9 cellular contexts compared by ENCODE assay signal in the genomic region with DNA sequence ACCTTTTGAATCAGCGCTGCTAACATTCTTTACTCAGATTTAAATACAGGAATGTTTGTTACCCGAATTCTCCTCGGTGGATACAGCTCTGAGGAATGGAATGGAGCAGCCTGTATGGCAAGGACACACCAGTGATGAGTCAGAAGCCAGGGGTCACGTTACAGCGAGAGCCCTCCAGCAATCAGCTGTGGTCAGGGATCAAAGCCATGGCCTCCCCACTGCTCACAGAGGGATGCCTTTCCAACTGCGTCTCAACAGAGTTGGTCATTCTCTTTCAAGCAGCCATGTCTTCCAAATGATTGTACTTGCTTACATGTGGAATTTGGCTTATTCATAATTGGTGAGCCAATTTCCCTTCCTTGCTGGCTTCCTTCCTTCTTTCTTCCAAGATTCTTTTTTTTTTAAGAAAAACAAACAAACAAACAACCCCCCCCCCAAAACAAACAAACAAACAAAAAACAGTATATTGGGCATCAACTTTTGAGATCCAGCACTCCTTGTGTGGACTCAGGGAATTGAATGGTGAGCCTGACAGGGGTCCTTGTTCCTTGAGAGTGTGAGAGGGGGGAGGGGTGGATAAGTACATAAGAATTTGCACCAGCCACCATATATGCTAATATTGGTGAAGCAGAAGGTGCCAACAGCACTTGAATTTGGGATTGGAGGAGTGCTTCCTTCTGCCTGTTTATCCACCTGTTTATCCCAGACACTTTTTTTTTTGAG.
DNase-seq lines count a peak whose midpoint lies in the region; ATAC-seq and TF ChIP-seq lines count a peak whose summit lies in the region.
"Had no signal": no experiment of that assay in that cellular context is flagged by ENCODE, and none has a peak within 500 bp of the region (broad histone marks: within the 10 kb centered on the region; RNA-seq: fewer than 3 reads in every experiment).

No MANE protein-coding gene starts in this region.

- H4K20me1 ChIP-seq in neural progenitor cell (ENCODE audit: low read depth) = peaks cover 49% of the 10 kb centered on the region

- H3K36me3 Mint-ChIP-seq in neural progenitor cell = peaks cover 6% of the 10 kb centered on the region

- H3K9me3 ChIP-seq in NT2/D1 (ENCODE audit: insufficient read depth, low read length) (no peaks in the 10 kb centered on the region), neural progenitor cell (ENCODE audit: low read depth) (no peaks in the 10 kb centered on the region)

- H3K36me3 ChIP-seq in NT2/D1 (ENCODE audit: insufficient read depth, insufficient read length, low read length) = no peaks in the 10 kb centered on the region
- no peaks in the 10 kb centered on the region for H3K36me3 ChIP-seq in neural progenitor cell

- H3K4me2 ChIP-seq in neural progenitor cell = no peak overlapping the region

- peak overlapping the region; percentile 37 for H3K4me3 Mint-ChIP-seq in neural progenitor cell
- H3K4me3 Mint-ChIP-seq: activated naive CD4-positive, alpha-beta T cell treated with anti-CD3 and anti-CD28 coated beads, Interleukin-2, amount 50 U/mL, for 24 hours had no signal

- no peaks in the 10 kb centered on the region for H3K79me2 ChIP-seq in neural progenitor cell (ENCODE audit: low read depth)

- H3K9ac ChIP-seq in NT2/D1 (ENCODE audit: insufficient read length, low read depth) = no peak overlapping the region
- no peak overlapping the region for H3K9ac ChIP-seq in neural progenitor cell

- H3K4me1 Mint-ChIP-seq in neural progenitor cell = peaks cover 63% of the 10 kb centered on the region

- no peaks in the 10 kb centered on the region for H3K9me3 Mint-ChIP-seq in neural progenitor cell
- H3K9me3 Mint-ChIP-seq: activated naive CD4-positive, alpha-beta T cell treated with anti-CD3 and anti-CD28 coated beads, Interleukin-2, amount 50 U/mL, for 24 hours had no signal

- H3K27ac Mint-ChIP-seq in neural progenitor cell = peak overlapping the region; percentile 96
- H3K27ac Mint-ChIP-seq: activated naive CD4-positive, alpha-beta T cell treated with anti-CD3 and anti-CD28 coated beads, Interleukin-2, amount 50 U/mL, for 24 hours had no signal

- no peak overlapping the region for H3K27ac ChIP-seq in neural progenitor cell
- H3K27ac ChIP-seq in substantia nigra (ENCODE audit: low read depth, low read length, poor library complexity, severe bottlenecking) = no peak overlapping the region

- H3F3A ChIP-seq in neural progenitor cell (ENCODE audit: low read depth) = no peaks in the 10 kb centered on the region

- ATAC-seq in esophagus mucosa (peak; percentile 35), GM21619 (IDR thresholded peaks at IDR 0.05; ENCODE audit: unreplicated experiment) (no peak)

- H3K27me3 ChIP-seq in NT2/D1 (ENCODE audit: insufficient read depth, insufficient read length) = no peaks in the 10 kb centered on the region
- H3K27me3 ChIP-seq in neural progenitor cell = no peaks in the 10 kb centered on the region

- H3K4me3 ChIP-seq in NT2/D1 (ENCODE audit: insufficient read length, low read depth) (no peak overlapping the region), neural progenitor cell (no peak overlapping the region)

- H3K27me3 Mint-ChIP-seq in neural progenitor cell (ENCODE audit: insufficient read depth, low read depth) = no peaks in the 10 kb centered on the region
- H3K27me3 Mint-ChIP-seq: activated naive CD4-positive, alpha-beta T cell treated with anti-CD3 and anti-CD28 coated beads, Interleukin-2, amount 50 U/mL, for 24 hours had no signal

- no peak overlapping the region for H2AFZ ChIP-seq in neural progenitor cell (replicated peaks)

- peak; percentile 96 for DNase-seq in AG20443 (ENCODE audit: low spot score)
- peak; percentile 93 for DNase-seq in NT2/D1 (ENCODE audit: low read depth, low spot score)
- DNase-seq in neural progenitor cell (ENCODE audit: low spot score) = peak; percentile 51
- no peak for DNase-seq in T-helper 2 cell
- DNase-seq in substantia nigra (lab: John Stamatoyannopoulos, UW) = no peak
- no peak for DNase-seq in activated T-cell treated with anti-CD3 and anti-CD28 coated beads for 4 hours

- TF ChIP-seq CTCF in neural progenitor cell (IDR thresholded peaks at IDR 0.05) = no peak

- H3K4me1 ChIP-seq in NT2/D1 (ENCODE audit: insufficient read depth, insufficient read length) (peaks cover 7% of the 10 kb centered on the region), neural progenitor cell (peaks cover 19% of the 10 kb centered on the region)

Comparison
In these comparisons a context has a peak if more than half of its experiments do, and no peak if none do; other contexts are left out.
1. DNase-seq: peak in AG20443 (single experiment), NT2/D1 (single experiment) and neural progenitor cell (single experiment); none in T-helper 2 cell (0 of 5), substantia nigra (0 of 49) and activated T-cell treated with anti-CD3 and anti-CD28 coated beads for 4 hours (single experiment).